ENCODE assay signal across 19 cellular contexts in genomic region chr11:11898648-11899047, GRCh38. TPM values are rescaled to one million over a fixed set of nuclear protein-coding genes. Genes with fewer than 3 reads are reported as not detected.
A peak's percentile ranks its signal among the peaks of the same experiment; 100 is the strongest.
DNase-seq lines count a peak whose midpoint lies in the region; ATAC-seq, FAIRE-seq and TF ChIP-seq lines count a peak whose summit lies in the region.
"Had no signal": no experiment of that assay in that cellular context is flagged by ENCODE, and none has a peak within 500 bp of the region (broad histone marks: within the 10 kb centered on the region; RNA-seq: fewer than 3 reads in every experiment).

No MANE protein-coding gene starts in this region.

- peak; percentile 59 for FAIRE-seq in GM12878 (lab: Jason Lieb, UNC)

- no peak for TF ChIP-seq EP300 in GM12878 (IDR thresholded peaks at IDR 0.05; ENCODE audit: borderline replicate concordance in 1 of 2, control insufficient read depth in 1 of 2, low read depth in 2 of 2, low read length in 2 of 2)

- H3K4me3 Mint-ChIP-seq in MCF 10A (ENCODE audit: unreplicated experiment) (no peak overlapping the region), progenitor cell of endocrine pancreas (ENCODE audit: low read depth) (no peak overlapping the region)
- H3K4me3 Mint-ChIP-seq: GM23338 had no signal

- ATAC-seq in GM21717 (IDR thresholded peaks at IDR 0.05; ENCODE audit: unreplicated experiment) (peak; percentile 73), GM12878 (no peak)

- BruUV-seq in MCF 10A (replicated peaks; lab: Mats Ljungman, UMichigan) (no TSS peak), mammary epithelial cell (replicated peaks; lab: Mats Ljungman, UMichigan) (no TSS peak), GM12878 (replicated peaks; lab: Mats Ljungman, UMichigan) (no TSS peak)

- H3K4me1 ChIP-seq in mammary epithelial cell (ENCODE audit: insufficient read depth, low read length) (no peaks in the 10 kb centered on the region), GM12878 (ENCODE audit: control insufficient read depth, insufficient read depth, low read length) (no peaks in the 10 kb centered on the region)
- H3K4me1 ChIP-seq: SJCRH30 had no signal

- no peaks in the 10 kb centered on the region for H3K27me3 Mint-ChIP-seq in MCF 10A (ENCODE audit: insufficient read depth, unreplicated experiment)
- H3K27me3 Mint-ChIP-seq in progenitor cell of endocrine pancreas = no peaks in the 10 kb centered on the region

- H3K36me3 Mint-ChIP-seq in MCF 10A (ENCODE audit: insufficient read depth, unreplicated experiment) (peaks cover 35% of the 10 kb centered on the region), progenitor cell of endocrine pancreas (ENCODE audit: insufficient read depth) (peaks cover 20% of the 10 kb centered on the region)

- peak overlapping the region; percentile 85 for H3K27ac Mint-ChIP-seq in MCF 10A (ENCODE audit: low read depth, unreplicated experiment)
- peak overlapping the region; percentile 48 for H3K27ac Mint-ChIP-seq in progenitor cell of endocrine pancreas
- H3K27ac Mint-ChIP-seq: GM23338 had no signal

- H3K36me3 ChIP-seq in mammary epithelial cell (ENCODE audit: insufficient read depth, low read length) (peaks cover 12% of the 10 kb centered on the region), GM12878 (ENCODE audit: control insufficient read depth in 2 of 2, insufficient read depth in 2 of 2, low read length in 1 of 2) (peaks cover 0 to 3% of the 10 kb centered on the region in 2 experiments; a peak in 1 of 4 replicates)

- WGBS in mammary epithelial cell (ENCODE audit: low coverage, missing lambda C conversion rate) = 100% methylated on average over 1 of the region's 2 CpGs
- 48% methylated on average over 2 of the region's 2 CpGs for WGBS in GM12878 (ENCODE audit: insufficient coverage, insufficient replicate concordance, low lambda C conversion rate, missing lambda C conversion rate)

- no peak for TF ChIP-seq POLR2A in GM12878 (IDR thresholded peaks at IDR 0.05; ENCODE audit: low read depth, low read length)

- no peak overlapping the region for H3K4me2 ChIP-seq in mammary epithelial cell (ENCODE audit: insufficient read depth, low read depth, low read length)
- H3K4me2 ChIP-seq in GM12878 (ENCODE audit: control insufficient read depth, insufficient read depth) = no peak overlapping the region
- H3K4me2 ChIP-seq: GM23338, KMS-11 had no signal

- H3K4me1 Mint-ChIP-seq in MCF 10A (ENCODE audit: insufficient read depth, unreplicated experiment) = peaks cover 7% of the 10 kb centered on the region
- peaks cover 5% of the 10 kb centered on the region for H3K4me1 Mint-ChIP-seq in progenitor cell of endocrine pancreas (ENCODE audit: low read depth)

- no peaks in the 10 kb centered on the region for H3K27me3 ChIP-seq in mammary epithelial cell (ENCODE audit: insufficient read depth, low read length)
- H3K27me3 ChIP-seq in GM12878 (replicated peaks in 1 of 2; ENCODE audit: control insufficient read depth in 2 of 2, insufficient read depth in 2 of 2, low read length in 1 of 2) = no peaks in the 10 kb centered on the region
- H3K27me3 ChIP-seq: SJCRH30 had no signal

- H3K27ac ChIP-seq in mammary epithelial cell (ENCODE audit: insufficient read depth, low read depth, low read length) (no peak overlapping the region), GM12878 (ENCODE audit: control insufficient read depth, insufficient read depth) (no peak overlapping the region)
- H3K27ac ChIP-seq: KMS-11, RWPE1, SJCRH30 had no signal

- no peaks in the 10 kb centered on the region for H4K20me1 ChIP-seq in mammary epithelial cell (ENCODE audit: insufficient read depth, low read length)
- H4K20me1 ChIP-seq in GM12878 (ENCODE audit: control insufficient read depth, insufficient read depth) = no peaks in the 10 kb centered on the region

- H3K79me2 ChIP-seq in mammary epithelial cell (ENCODE audit: insufficient read depth, low read length) (no peaks in the 10 kb centered on the region), GM12878 (ENCODE audit: control insufficient read depth, insufficient read depth, low read length) (no peaks in the 10 kb centered on the region)

- POLR2A ChIA-PET in MCF 10A (lab: Yijun Ruan, JAX) (interaction anchor here (0.7 to 3.0 kb wide), 2 partner anchors 22 to 57 kb away, joined by 3 to 11 read pairs; partner anchors contain the start of gene USP47), GM12878 (lab: Charles Lee) (no interaction called here)

- TF ChIP-seq RAD21 in GM12878 (IDR thresholded peaks at IDR 0.05; ENCODE audit: insufficient read depth, low read depth, low read length) = no peak

- H3K9me3 Mint-ChIP-seq in MCF 10A (ENCODE audit: unreplicated experiment) (no peaks in the 10 kb centered on the region), progenitor cell of endocrine pancreas (ENCODE audit: low read depth) (no peaks in the 10 kb centered on the region)
- H3K9me3 Mint-ChIP-seq: GM23338 had no signal

- CTCF ChIA-PET in MCF 10A (lab: Yijun Ruan, JAX) (interaction anchor here (0.7 to 1.3 kb wide), 4 partner anchors 100 to 1311 kb away, joined by 3 to 6 read pairs (median 4); no protein-coding TSS in a partner anchor), mammary epithelial cell (lab: Charles Lee; ENCODE audit: low non-redundant PET) (no interaction called here), GM12878 (lab: Yijun Ruan, JAX) (interaction anchor here (0.6 kb wide), 1 partner anchor 49 kb away, joined by 4 read pairs; no protein-coding TSS in a partner anchor)

- intact Hi-C loops in MCF 10A (cut with micrococcal nuclease) (no loop called here), mammary epithelial cell (cut with micrococcal nuclease) (loop anchor here (1.0 kb wide), 1 partner anchor 99 kb away; no protein-coding TSS in a partner anchor), GM12878 (cut with micrococcal nuclease; ENCODE audit: unreplicated experiment) (loop anchor here (5.0 kb wide), 1 partner anchor 101 kb away; no protein-coding TSS in a partner anchor), cardiac septum (cut with DNase I) (no loop called here)

- RAD21 ChIA-PET in GM12878 (lab: Charles Lee; ENCODE audit: unreplicated experiment) = no interaction called here

- no peak for DNase-seq in MCF 10A (ENCODE audit: unreplicated experiment)
- DNase-seq in mammary epithelial cell = no peak
- no peak for DNase-seq in GM12878 (ENCODE audit: low read depth, low spot score)
- DNase-seq in progenitor cell of endocrine pancreas (ENCODE audit: low spot score, unreplicated experiment) = no peak
- DNase-seq in NCI-H524 (lab: John Stamatoyannopoulos, UW) = no peak
- DNase-seq in D341Med (ENCODE audit: low spot score) = no peak
- no peak for DNase-seq in cardiac septum (ENCODE audit: low spot score)
- DNase-seq: C1 segment of cervical spinal cord, COR-L47, DMS153, NCI-H1048, NCI-H146, NCI-H2081, NCI-H774, SJCRH30 had no signal

- no peak overlapping the region for H3K4me3 ChIP-seq in mammary epithelial cell (replicated peaks in 1 of 3; ENCODE audit: insufficient read depth in 1 of 3, low read depth in 2 of 3, low read length in 3 of 3)
- H3K4me3 ChIP-seq in GM12878 = no peak overlapping the region
- H3K4me3 ChIP-seq: GM23338, SJCRH30 had no signal

- H3K9ac ChIP-seq in mammary epithelial cell (ENCODE audit: insufficient read depth, low read length) (no peak overlapping the region), GM12878 (ENCODE audit: control insufficient read depth, insufficient read depth, low read length) (no peak overlapping the region)
- H3K9ac ChIP-seq: KMS-11 had no signal

- SMC1A ChIA-PET in GM12878 (lab: Charles Lee; ENCODE audit: uncharacterized antibody, unreplicated experiment) = interaction anchor here (1.0 to 1.2 kb wide), 2 partner anchors 54 to 55 kb away, joined by 3 to 4 read pairs; no protein-coding TSS in a partner anchor

- dilution Hi-C loops in mammary epithelial cell (cut with HindIII; ENCODE audit: low sequenced_read_pairs) = no loop called here

- no peak for TF ChIP-seq CTCF in MCF 10A (IDR thresholded peaks at IDR 0.05; ENCODE audit: unreplicated experiment)
- no peak for TF ChIP-seq CTCF in mammary epithelial cell (conservative IDR thresholded peaks at IDR 0.05 in 1 of 2, IDR thresholded peaks at IDR 0.05 in 1 of 2; ENCODE audit: extremely low read depth in 1 of 2, insufficient read depth in 1 of 2, low read depth in 1 of 2, low read length in 2 of 2)
- no peak for TF ChIP-seq CTCF in GM12878 (IDR thresholded peaks at IDR 0.05 in 2 of 3, conservative IDR thresholded peaks at IDR 0.05 in 1 of 3; ENCODE audit: control insufficient read depth in 2 of 3, extremely low read depth in 1 of 3, insufficient read depth in 1 of 3, low read depth in 3 of 3, low read length in 3 of 3)
- TF ChIP-seq CTCF in progenitor cell of endocrine pancreas (IDR thresholded peaks at IDR 0.05; ENCODE audit: unreplicated experiment) = no peak

- in situ Hi-C loops in mammary epithelial cell (cut with MboI; ENCODE audit: low sequenced_read_pairs in 2 of 2) = no loop called here
- in situ Hi-C loops in GM12878 (cut with MboI) = no loop called here

- H2AFZ ChIP-seq in mammary epithelial cell (ENCODE audit: low read depth, low read length) = no peak overlapping the region
- no peak overlapping the region for H2AFZ ChIP-seq in GM12878 (ENCODE audit: control insufficient read depth, low read depth, low read length)
- H2AFZ ChIP-seq: GM23338 had no signal

- H3K9me3 ChIP-seq in mammary epithelial cell (replicated peaks; ENCODE audit: insufficient read depth, low read length) (no peaks in the 10 kb centered on the region), GM12878 (replicated peaks; ENCODE audit: control insufficient read depth, insufficient read depth, low read length) (no peaks in the 10 kb centered on the region)
- H3K9me3 ChIP-seq: SJCRH30 had no signal

RNA-seq across cellular contexts. Expression of gene USP47, which starts 56.9 kb away (rescaled TPM):
- 41.6 and 46.1 TPM in 2 replicates for total RNA-seq in MCF 10A (2022)
- total RNA-seq in mammary epithelial cell = 10 to 100 TPM; 36.4 to 54.8 TPM
- polyA plus RNA-seq in mammary epithelial cell = 11.1 TPM
- 26.1 TPM for polyA minus RNA-seq in mammary epithelial cell
- 213 and 244 TPM in 2 replicates for total RNA-seq in GM12878 (2013; cell fraction: nucleolus; rRNA removed)
- total RNA-seq in GM12878 (2014; rRNA removed) = 50.0 and 54.0 TPM in 2 replicates
- total RNA-seq in GM12878 (2014; rRNA removed; fragmentation: Illumina TruSeq; extraction: Trizol) = 54.0 and 54.2 TPM in 2 replicates
- total RNA-seq in GM12878 (2021) = 28.7 and 33.9 TPM in 2 replicates
- 16.6 TPM for polyA plus RNA-seq in GM12878 (2011; ENCODE audit: low read depth)
- 25.7 and 42.5 TPM in 2 replicates for polyA plus RNA-seq in GM12878 (2011; rRNA removed)
- polyA plus RNA-seq in GM12878 (2011; cell fraction: cytosol; rRNA removed) = 8.9 and 10.5 TPM in 2 replicates
- 35.4 and 37.1 TPM in 2 replicates for polyA plus RNA-seq in GM12878 (2011; cell fraction: nucleus; rRNA removed)
- 25.5 and 29.9 TPM in 2 replicates for polyA plus RNA-seq in GM12878 (2012)
- polyA plus RNA-seq in GM12878 (2014; fragmentation: Illumina TruSeq; extraction: Trizol) = 34.4 and 53.3 TPM in 2 replicates
- 10 to 100 TPM; 13.9 to 14.8 TPM for polyA plus RNA-seq in GM12878 (2014; fragmentation: Nextera tagmentation; extraction: Ambion mirVana)
- 23.1 and 27.2 TPM in 2 replicates for polyA plus RNA-seq in GM12878 (2014; rRNA removed)
- polyA plus RNA-seq in GM12878 (2016; fragmentation: Nextera tagmentation; extraction: Ambion mirVana) = 10 to 100 TPM; 36.2 to 38.8 TPM
- polyA minus RNA-seq in GM12878 (2011; rRNA and poly(A)+ RNA removed) = 34.3 and 45.4 TPM in 2 replicates
- 11.1 and 13.4 TPM in 2 replicates for polyA minus RNA-seq in GM12878 (2011; cell fraction: cytosol; rRNA and poly(A)+ RNA removed)
- 57.3 and 80.4 TPM in 2 replicates for polyA minus RNA-seq in GM12878 (2011; cell fraction: nucleus; rRNA and poly(A)+ RNA removed)
- total RNA-seq in progenitor cell of endocrine pancreas = 81.5 and 85.8 TPM in 2 replicates
- total RNA-seq in cardiac septum = 61.6 TPM

Comparison
In these comparisons a context has a peak if more than half of its experiments do, and no peak if none do; other contexts are left out.
1. intact Hi-C loops: an anchor here in mammary epithelial cell (1.0 kb wide) and GM12878 (5.0 kb wide); none called in MCF 10A and cardiac septum.